In genomic region chr3:134797816-134798451, GRCh38 we compare ENCODE assay signal across 19 cellular contexts. TPM values are rescaled to one million over a fixed set of nuclear protein-coding genes. Genes with fewer than 3 reads are reported as not detected.
DNase-seq lines count a peak whose midpoint lies in the region; ATAC-seq and TF ChIP-seq lines count a peak whose summit lies in the region.
"Had no signal": no experiment of that assay in that cellular context is flagged by ENCODE, and none has a peak within 500 bp of the region (broad histone marks: within the 10 kb centered on the region; RNA-seq: fewer than 3 reads in every experiment).

No MANE protein-coding gene starts in this region.

- no peaks in the 10 kb centered on the region for H3K9me3 ChIP-seq in lung (ENCODE audit: control insufficient read depth in 2 of 2, insufficient read depth in 1 of 2, low read length in 1 of 2)
- H3K9me3 ChIP-seq: stomach had no signal

- H3K4me3 Mint-ChIP-seq in activated naive CD8-positive, alpha-beta T cell treated with anti-CD3 and anti-CD28 coated beads, Interleukin-2, amount 10 ng/mL, durations not matched to agents 7 days and 5 days: peak overlapping the region; percentile 49
- no peak overlapping the region for H3K4me3 Mint-ChIP-seq in activated naive CD8-positive, alpha-beta T cell treated with anti-CD3 and anti-CD28 coated beads for 36 hours
- H3K4me3 Mint-ChIP-seq in type B pancreatic cell: peak overlapping the region; percentile 99
- H3K4me3 Mint-ChIP-seq: activated CD8-positive, alpha-beta T cell treated with anti-CD3 and anti-CD28 coated beads for 36 hours; activated naive CD8-positive, alpha-beta T cell treated with anti-CD3 and anti-CD28 coated beads, Interleukin-2, amount 50 U/mL, for 24 hours; effector memory CD8-positive, alpha-beta T cell had no signal

- whole genome bisulfite sequencing in lung, 2 donors: 57 to 67% methylated on average over 13 of the region's 13 CpGs

- peak overlapping the region in 1 of 2 donors; percentile 77 for H3K27ac ChIP-seq in coronary artery
- H3K27ac ChIP-seq in lung (ENCODE audit: low read depth in 1 of 2, low read length in 1 of 2): no peak overlapping the region

- no peak for DNase-seq in activated naive CD8-positive, alpha-beta T cell treated with anti-CD3 and anti-CD28 coated beads, Interleukin-2, amount 10 ng/mL, durations not matched to agents 7 days and 5 days
- no peak for DNase-seq in activated naive CD8-positive, alpha-beta T cell treated with anti-CD3 and anti-CD28 coated beads for 36 hours
- DNase-seq in coronary artery (ENCODE audit: low spot score) (peak; percentile 54), lung (ENCODE audit: low spot score) (peak; percentile 22), type B pancreatic cell (ENCODE audit: extremely low spot score, unreplicated experiment) (peak; percentile 32), RPMI8226 (no peak), amniotic stem cell (lab: John Stamatoyannopoulos, UW) (no peak), SKM-1 (lab: John Stamatoyannopoulos, UW; ENCODE audit: unreplicated experiment) (no peak)
- DNase-seq: activated CD8-positive, alpha-beta T cell treated with anti-CD3 and anti-CD28 coated beads for 36 hours; activated naive CD8-positive, alpha-beta T cell treated with anti-CD3 and anti-CD28 coated beads, Interleukin-2, amount 50 U/mL, for 24 hours; effector memory CD8-positive, alpha-beta T cell; midbrain; NCI-H1694 treated with DMSO at 0.1 percent for 48 hours; NCI-H446 treated with DMSO at 0.1 percent for 48 hours; NK-92 treated with Interleukin-12 subunit alpha and Interleukin-12 subunit beta, amount 100 ng/mL, for 24 hours; occipital lobe; stimulated activated CD4-positive, alpha-beta T cell treated with anti-CD3 and anti-CD28 coated beads, Interleukin-2, amount 100 ng/mL, for 24 hours; stomach had no signal

- H3K4me3 ChIP-seq in coronary artery (no peak overlapping the region), lung (no peak overlapping the region)

- H3K36me3 ChIP-seq in lung (ENCODE audit: control insufficient read depth in 2 of 2, insufficient read depth in 2 of 2, low read length in 2 of 2): no peaks in the 10 kb centered on the region
- H3K36me3 ChIP-seq: stomach had no signal

- no peak overlapping the region for H3K27ac Mint-ChIP-seq in activated naive CD8-positive, alpha-beta T cell treated with anti-CD3 and anti-CD28 coated beads, Interleukin-2, amount 10 ng/mL, durations not matched to agents 7 days and 5 days
- no peak overlapping the region for H3K27ac Mint-ChIP-seq in activated naive CD8-positive, alpha-beta T cell treated with anti-CD3 and anti-CD28 coated beads for 36 hours
- H3K27ac Mint-ChIP-seq in type B pancreatic cell: no peak overlapping the region
- H3K27ac Mint-ChIP-seq: activated CD8-positive, alpha-beta T cell treated with anti-CD3 and anti-CD28 coated beads for 36 hours; activated naive CD8-positive, alpha-beta T cell treated with anti-CD3 and anti-CD28 coated beads, Interleukin-2, amount 50 U/mL, for 24 hours; CD8-positive, alpha-beta T cell; effector memory CD8-positive, alpha-beta T cell had no signal

- no peak for TF ChIP-seq CTCF in coronary artery (IDR thresholded peaks at IDR 0.05)
- TF ChIP-seq CTCF in lung (IDR thresholded peaks at IDR 0.05; ENCODE audit: control extremely low read depth, extremely low read depth): no peak
- no peak for TF ChIP-seq CTCF in type B pancreatic cell (conservative IDR thresholded peaks at IDR 0.05)

- POLR2A ChIA-PET in activated naive CD8-positive, alpha-beta T cell treated with anti-CD3 and anti-CD28 coated beads, Interleukin-2, amount 10 ng/mL, durations not matched to agents 7 days and 5 days (lab: Charles Lee): no interaction called here

- H3K4me1 Mint-ChIP-seq in activated naive CD8-positive, alpha-beta T cell treated with anti-CD3 and anti-CD28 coated beads, Interleukin-2, amount 10 ng/mL, durations not matched to agents 7 days and 5 days: peaks cover 33% of the 10 kb centered on the region
- H3K4me1 Mint-ChIP-seq in activated naive CD8-positive, alpha-beta T cell treated with anti-CD3 and anti-CD28 coated beads for 36 hours: peaks cover 8% of the 10 kb centered on the region
- H3K4me1 Mint-ChIP-seq in type B pancreatic cell (ENCODE audit: unreplicated experiment): peaks cover 3% of the 10 kb centered on the region

- ATAC-seq in activated naive CD8-positive, alpha-beta T cell treated with anti-CD3 and anti-CD28 coated beads, Interleukin-2, amount 10 ng/mL, durations not matched to agents 7 days and 5 days (ENCODE audit: low read depth): no peak
- ATAC-seq in lung (ENCODE audit: insufficient read depth, low FRiP score): no peak
- ATAC-seq: activated CD8-positive, alpha-beta T cell treated with anti-CD3 and anti-CD28 coated beads for 36 hours; activated naive CD8-positive, alpha-beta T cell treated with anti-CD3 and anti-CD28 coated beads, Interleukin-2, amount 50 U/mL, for 24 hours; CD8-positive, alpha-beta T cell; effector memory CD8-positive, alpha-beta T cell had no signal

- peaks cover 0 to 8% of the 10 kb centered on the region in 2 donors for H3K4me1 ChIP-seq in lung (ENCODE audit: control insufficient read depth in 2 of 2, insufficient read depth in 2 of 2, low read length in 2 of 2)

- H3K9me3 Mint-ChIP-seq in activated naive CD8-positive, alpha-beta T cell treated with anti-CD3 and anti-CD28 coated beads, Interleukin-2, amount 10 ng/mL, durations not matched to agents 7 days and 5 days: no peaks in the 10 kb centered on the region
- no peaks in the 10 kb centered on the region for H3K9me3 Mint-ChIP-seq in activated naive CD8-positive, alpha-beta T cell treated with anti-CD3 and anti-CD28 coated beads for 36 hours
- no peaks in the 10 kb centered on the region for H3K9me3 Mint-ChIP-seq in type B pancreatic cell
- H3K9me3 Mint-ChIP-seq: activated CD8-positive, alpha-beta T cell treated with anti-CD3 and anti-CD28 coated beads for 36 hours; activated naive CD8-positive, alpha-beta T cell treated with anti-CD3 and anti-CD28 coated beads, Interleukin-2, amount 50 U/mL, for 24 hours; CD8-positive, alpha-beta T cell; effector memory CD8-positive, alpha-beta T cell had no signal

- H3K27me3 ChIP-seq in lung (ENCODE audit: control insufficient read depth, insufficient read depth): peaks cover 12% of the 10 kb centered on the region

- H3K36me3 Mint-ChIP-seq in activated naive CD8-positive, alpha-beta T cell treated with anti-CD3 and anti-CD28 coated beads, Interleukin-2, amount 10 ng/mL, durations not matched to agents 7 days and 5 days: no peaks in the 10 kb centered on the region
- H3K36me3 Mint-ChIP-seq in activated naive CD8-positive, alpha-beta T cell treated with anti-CD3 and anti-CD28 coated beads for 36 hours: no peaks in the 10 kb centered on the region
- H3K36me3 Mint-ChIP-seq in type B pancreatic cell: no peaks in the 10 kb centered on the region
- H3K36me3 Mint-ChIP-seq: CD8-positive, alpha-beta T cell had no signal

- H3K27me3 Mint-ChIP-seq in activated naive CD8-positive, alpha-beta T cell treated with anti-CD3 and anti-CD28 coated beads, Interleukin-2, amount 10 ng/mL, durations not matched to agents 7 days and 5 days: peaks cover 60% of the 10 kb centered on the region
- peaks cover 63% of the 10 kb centered on the region for H3K27me3 Mint-ChIP-seq in activated naive CD8-positive, alpha-beta T cell treated with anti-CD3 and anti-CD28 coated beads for 36 hours
- H3K27me3 Mint-ChIP-seq in type B pancreatic cell: peaks cover 90% of the 10 kb centered on the region

RNA-seq across cellular contexts. Expression of gene EPHB1, which starts 2.9 kb away (rescaled TPM):
- total RNA-seq in activated naive CD8-positive, alpha-beta T cell treated with anti-CD3 and anti-CD28 coated beads, Interleukin-2, amount 10 ng/mL, durations not matched to agents 7 days and 5 days: under 1 TPM; 0.39 to 0.91 TPM
- not detected for total RNA-seq in activated naive CD8-positive, alpha-beta T cell treated with anti-CD3 and anti-CD28 coated beads for 36 hours
- total RNA-seq in lung (1 to 10 TPM; 2.1 to 6.3 TPM), type B pancreatic cell (ENCODE audit: low replicate concordance) (1.8 and 9.1 TPM in 2 replicates)
- 1 to 10 TPM in 1 of 2 donors, under 1 TPM in 1; 0.30 to 2.0 TPM for polyA plus RNA-seq in lung
- total RNA-seq: CD8-positive, alpha-beta T cell had no signal

Comparison
In these comparisons a context has a peak if more than half of its experiments do, and no peak if none do; other contexts are left out.
1. DNase-seq: peak in coronary artery (single experiment), lung (single experiment) and type B pancreatic cell (single experiment); none in activated naive CD8-positive, alpha-beta T cell treated with anti-CD3 and anti-CD28 coated beads, Interleukin-2, amount 10 ng/mL, durations not matched to agents 7 days and 5 days (single experiment), activated naive CD8-positive, alpha-beta T cell treated with anti-CD3 and anti-CD28 coated beads for 36 hours (single experiment), RPMI8226 (single experiment), amniotic stem cell (single experiment) and SKM-1 (single experiment).